ENCODE assay signal across 8 cellular contexts in genomic region chr9:32552172-32552872, GRCh38. TPM values are rescaled to one million over a fixed set of nuclear protein-coding genes. Genes with fewer than 3 reads are reported as not detected.
A peak's percentile ranks its signal among the peaks of the same experiment; 100 is the strongest.
DNase-seq lines count a peak whose midpoint lies in the region; ATAC-seq, FAIRE-seq and TF ChIP-seq lines count a peak whose summit lies in the region.

TSS of gene SMIM27 (plus strand) at chr9:32552327. CDS start at chr9:32552435, 108 bp downstream.
TSS of gene TOPORS (minus strand) at chr9:32552586. CDS start at chr9:32552436, 150 bp downstream.

- peak within 1 kb of the TSS; percentile 97 to 99 for H3K27ac ChIP-seq in kidney (ENCODE audit: low read depth in 2 of 2, low read length in 2 of 2)

- intact Hi-C loops in kidney (cut with DNase I), result no loop called here

- FAIRE-seq in kidney (lab: Jason Lieb, UNC), result no peak

- H3K4me3 Mint-ChIP-seq in central memory CD8-positive, alpha-beta T cell, result peak within 1 kb of the TSS; percentile 98

- TF ChIP-seq CTCF in kidney (IDR thresholded peaks at IDR 0.05; ENCODE audit: borderline replicate concordance, extremely low read depth, insufficient read depth), result peak; percentile 0

- DNase-seq in Ammon's horn (ENCODE audit: low spot score) (peak; percentile 95), NCI-H460 (ENCODE audit: extremely low read depth, low read depth) (peak; percentile 80), kidney (peak; percentile 97)
- DNase-seq in central memory CD8-positive, alpha-beta T cell (ENCODE audit: low spot score in 2 of 2), result peak; percentile 74 to 80
- DNase-seq in stimulated activated CD4-positive, alpha-beta T cell treated with anti-CD3 and anti-CD28 coated beads, Interleukin-15, amount 100 ng/mL, for 24 hours, result peak; percentile 94

- peak; percentile 91 for TF ChIP-seq POLR2A in GM19193 (IDR thresholded peaks at IDR 0.05; ENCODE audit: extremely low read depth, insufficient read depth, insufficient read length)

- no peaks in the 10 kb centered on the region for H3K27me3 Mint-ChIP-seq in central memory CD8-positive, alpha-beta T cell

- H3K36me3 ChIP-seq in kidney (ENCODE audit: control insufficient read depth in 1 of 2, insufficient read depth in 2 of 2, low read length in 2 of 2), result no peaks in the 10 kb centered on the region

- H3K9ac ChIP-seq in kidney (ENCODE audit: low read length in 2 of 2), result peak within 1 kb of the TSS; percentile 88 to 94

- ATAC-seq in HG03432 (IDR thresholded peaks at IDR 0.05; ENCODE audit: unreplicated experiment), result peak; percentile 78
- ATAC-seq in activated CD4-positive, CD25-positive, alpha-beta regulatory T cell treated with anti-CD3 and anti-CD28 coated beads, Interleukin-2, amount 50 U/mL, for 24 hours, result peak; percentile 77
- ATAC-seq in central memory CD8-positive, alpha-beta T cell (replicated peaks; ENCODE audit: extremely low read depth, poor library complexity, severe bottlenecking), result peak; percentile 72

- H3K36me3 Mint-ChIP-seq in central memory CD8-positive, alpha-beta T cell (ENCODE audit: insufficient read depth), result peaks cover 26% of the 10 kb centered on the region

- H3K9me3 Mint-ChIP-seq in central memory CD8-positive, alpha-beta T cell, result no peaks in the 10 kb centered on the region

- H3K27ac Mint-ChIP-seq in central memory CD8-positive, alpha-beta T cell (ENCODE audit: low read depth), result peak within 1 kb of the TSS; percentile 98

- H3K4me1 Mint-ChIP-seq in central memory CD8-positive, alpha-beta T cell, result peaks cover 40% of the 10 kb centered on the region

- no peaks in the 10 kb centered on the region for H3K9me3 ChIP-seq in kidney (ENCODE audit: control insufficient read depth in 1 of 2, low read length in 2 of 2)

- H3K4me1 ChIP-seq in kidney (ENCODE audit: control insufficient read depth in 1 of 2, insufficient read depth in 1 of 2, low read depth in 1 of 2, low read length in 2 of 2), result peaks cover 4 to 6% of the 10 kb centered on the region in 2 donors

- peak within 1 kb of the TSS; percentile 93 to 98 for H3K4me3 ChIP-seq in kidney (ENCODE audit: low read length in 2 of 2)

RNA-seq across cellular contexts. Expression of gene SMIM27, which starts in this region (rescaled TPM):
- total RNA-seq in NCI-H460 (2014; rRNA removed; shearing (Covaris generic)), result 1.4 and 11.5 TPM in 2 replicates
- 0.44 TPM in 1 of 2 replicates, not detected in the other for polyA plus RNA-seq in NCI-H460 (2014; cell fraction: nucleus; rRNA removed)
- total RNA-seq in kidney, result 14.6 TPM
- 36.9 TPM for polyA plus RNA-seq in kidney (ENCODE audit: insufficient read depth, low read depth, low replicate concordance)

RNA-seq across cellular contexts. Expression of gene TOPORS, which starts in this region (rescaled TPM):
- 17.3 and 18.7 TPM in 2 replicates for total RNA-seq in NCI-H460 (2014; rRNA removed; shearing (Covaris generic))
- 5.8 and 9.5 TPM in 2 replicates for polyA plus RNA-seq in NCI-H460 (2014; cell fraction: nucleus; rRNA removed)
- 15.6 TPM for total RNA-seq in kidney
- 8.1 TPM for polyA plus RNA-seq in kidney (ENCODE audit: insufficient read depth, low read depth, low replicate concordance)

Comparison
In these comparisons a context has a peak if more than half of its experiments do, and no peak if none do; other contexts are left out.
1. Peak in every context shown above with its lines: DNase-seq, ATAC-seq, H3K4me3 ChIP-seq and H3K27ac ChIP-seq.